In genomic region chr2:220458051-220458450, GRCh38 we compare ENCODE assay signal across 21 cellular contexts.
"Had no signal": no experiment of that assay in that cellular context is flagged by ENCODE, and none has a peak within 500 bp of the region (broad histone marks: within the 10 kb centered on the region; RNA-seq: fewer than 3 reads in every experiment).

No MANE protein-coding gene starts in this region.

- FAIRE-seq: HTR-8/SVneo, K562, RCC 7860 had no signal

- ATAC-seq: K562 had no signal

- H3K27ac ChIP-seq: HL-60, KMS-11 had no signal

- H3K9me3 ChIP-seq: SK-N-SH had no signal

- DNase-seq: Kasumi-1, MM.1S, NCI-H1092 treated with DMSO at 0.1 percent for 48 hours, NCI-H1436, NCI-H187, NCI-H2029 treated with DMSO at 0.1 percent for 48 hours, NCI-H226, NCI-H446, NCI-H510A, NCI-H524 treated with DMSO at 0.1 percent for 48 hours, NCI-H69, NCI-H774, RPMI8226, SHP77, SK-N-SH, SW 1271 had no signal

- H3K4me3 ChIP-seq: K562 had no signal

- H3K4me2 ChIP-seq: KMS-11, SK-N-SH had no signal

- H3K9ac ChIP-seq: KMS-11, SK-N-SH had no signal
